ENCODE assay signal across 8 cellular contexts in genomic region chr5:139710370-139711066, GRCh38.
DNase-seq lines count a peak whose midpoint lies in the region; ATAC-seq and TF ChIP-seq lines count a peak whose summit lies in the region.

No MANE protein-coding gene starts in this region.

- H3K4me1 ChIP-seq in ectodermal cell (ENCODE audit: control insufficient read depth, insufficient read depth, low read length): peaks cover 33% of the 10 kb centered on the region

- H3K27me3 ChIP-seq in ectodermal cell (ENCODE audit: control insufficient read depth, insufficient read depth, low read length, poor library complexity, severe bottlenecking): peaks cover 20% of the 10 kb centered on the region

- H3K4me3 ChIP-seq in GM12875 (ENCODE audit: low read depth, low read length) (peak overlapping the region; percentile 47), ectodermal cell (ENCODE audit: insufficient read depth, low read depth, low read length) (peak overlapping the region; percentile 45)

- ATAC-seq in memory B cell (ENCODE audit: low read depth): peak; percentile 77
- no peak for ATAC-seq in GM21528 (IDR thresholded peaks at IDR 0.05; ENCODE audit: low FRiP score, unreplicated experiment)
- ATAC-seq in HG02970 (IDR thresholded peaks at IDR 0.05; ENCODE audit: low FRiP score, unreplicated experiment): no peak

- H3K27ac Mint-ChIP-seq in memory B cell: peak overlapping the region; percentile 92

- H3K36me3 Mint-ChIP-seq in memory B cell: no peaks in the 10 kb centered on the region

- no peaks in the 10 kb centered on the region for H3K27me3 Mint-ChIP-seq in memory B cell

- H3K36me3 ChIP-seq in ectodermal cell (ENCODE audit: control insufficient read depth, insufficient read depth, low read length): no peaks in the 10 kb centered on the region

- no peak for TF ChIP-seq CTCF in GM12875 (IDR thresholded peaks at IDR 0.05; ENCODE audit: borderline replicate concordance, insufficient read depth, low read depth, low read length)

- H3K4me1 Mint-ChIP-seq in memory B cell: peaks cover 28% of the 10 kb centered on the region

- H3K9me3 Mint-ChIP-seq in memory B cell: no peaks in the 10 kb centered on the region

- DNase-seq in NAMALWA (ENCODE audit: low spot score) (peak; percentile 81), memory B cell (ENCODE audit: low spot score in 2 of 2) (peak; percentile 77 to 82)
- DNase-seq in activated CD4-positive, alpha-beta T cell treated with anti-CD3 and anti-CD28 coated beads, Interleukin-2, amount 50 U/mL, for 48 hours: peak; percentile 30 to 54
- peak; percentile 65 for DNase-seq in stimulated activated CD8-positive, alpha-beta memory T cell treated with anti-CD3 and anti-CD28 coated beads, Interleukin-4, amount 100 ng/mL, for 48 hours

- H3K9me3 ChIP-seq in ectodermal cell (ENCODE audit: control insufficient read depth, low read length): no peaks in the 10 kb centered on the region

- 0 to 1% methylated on average over 55 to 57 of the region's 57 CpGs for WGBS in ectodermal cell, 2 experiments

- H3K4me3 Mint-ChIP-seq in memory B cell: peak overlapping the region; percentile 78

- H3K27ac ChIP-seq in ectodermal cell (ENCODE audit: insufficient read depth, low read depth, low read length, poor library complexity, severe bottlenecking): peak overlapping the region; percentile 85
